ENCODE assay signal across 1 cellular context in genomic region chr2:197279997-197280756, GRCh38.
TF ChIP-seq lines count a peak whose summit lies in the region.

No MANE protein-coding gene starts in this region.

TF ChIP-seq in IMR-90, 13 proteins besides CTCF, POLR2A, EP300 and RAD21 (continued from another document):
- TF ChIP-seq NFE2L2 (IDR thresholded peaks at IDR 0.05; ENCODE audit: low read depth, low read length) (no peak), RFX5 (IDR thresholded peaks at IDR 0.05; ENCODE audit: low read depth, low read length) (no peak), MAFK (IDR thresholded peaks at IDR 0.05; ENCODE audit: low read depth, low read length) (no peak), CEBPB (IDR thresholded peaks at IDR 0.05; ENCODE audit: low read depth, low read length) (no peak), MXI1 (IDR thresholded peaks at IDR 0.05; ENCODE audit: borderline replicate concordance, low read depth, low read length) (no peak), ELK1 (IDR thresholded peaks at IDR 0.05; ENCODE audit: borderline replicate concordance, low read depth, low read length) (no peak), CHD1 (IDR thresholded peaks at IDR 0.05; ENCODE audit: low read depth, low read length) (no peak), RCOR1 (IDR thresholded peaks at IDR 0.05; ENCODE audit: insufficient replicate concordance, low read length) (no peak), SMC3 (IDR thresholded peaks at IDR 0.05; ENCODE audit: low read depth, low read length) (no peak), FOS (IDR thresholded peaks at IDR 0.05; ENCODE audit: low read depth, low read length) (no peak)
